1 cellular context compared by ENCODE assay signal in the genomic region with DNA sequence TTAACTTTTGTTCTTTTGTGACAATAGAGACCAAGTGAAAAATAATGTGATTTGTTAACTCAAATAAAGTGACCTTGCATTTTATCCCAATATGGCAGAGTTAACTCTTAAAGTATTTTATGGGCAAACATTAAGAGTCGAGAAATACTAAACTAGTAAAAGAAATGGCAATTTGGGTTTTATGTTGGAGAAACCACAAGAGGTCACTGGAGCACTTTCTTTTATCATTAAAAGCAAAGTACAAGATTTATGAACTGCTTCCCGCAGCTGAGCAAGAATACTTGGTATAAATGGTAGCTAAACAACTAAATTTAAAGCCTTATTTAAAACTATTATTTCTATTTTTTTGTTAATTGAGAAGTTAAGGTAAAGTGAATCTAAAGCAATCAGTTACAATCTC.
TF ChIP-seq lines count a peak whose summit lies in the region.

No MANE protein-coding gene starts in this region.

TF ChIP-seq in K562, 482 proteins besides CTCF, POLR2A, EP300 and RAD21:
- TF ChIP-seq ZNF354B (CRISPR knock-in tag; IDR thresholded peaks at IDR 0.05) (no peak), ETV1 (tag; conservative IDR thresholded peaks at IDR 0.05; ENCODE audit: low read depth) (no peak), PHF21A (IDR thresholded peaks at IDR 0.05; ENCODE audit: borderline replicate concordance, low read depth) (no peak), HMG20A (CRISPR knock-in tag; conservative IDR thresholded peaks at IDR 0.05) (no peak), ZNF232 (CRISPR knock-in tag; IDR thresholded peaks at IDR 0.05) (no peak), SMC3 (conservative IDR thresholded peaks at IDR 0.05; ENCODE audit: insufficient read depth, low read depth, low read length) (peak; percentile 51; the same call in 1 of the 2 replicates), CHD2 (IDR thresholded peaks at IDR 0.05; ENCODE audit: low read depth, low read length) (no peak), TSHZ1 (CRISPR knock-in tag; IDR thresholded peaks at IDR 0.05) (no peak)
- TF ChIP-seq, protein P1, sequence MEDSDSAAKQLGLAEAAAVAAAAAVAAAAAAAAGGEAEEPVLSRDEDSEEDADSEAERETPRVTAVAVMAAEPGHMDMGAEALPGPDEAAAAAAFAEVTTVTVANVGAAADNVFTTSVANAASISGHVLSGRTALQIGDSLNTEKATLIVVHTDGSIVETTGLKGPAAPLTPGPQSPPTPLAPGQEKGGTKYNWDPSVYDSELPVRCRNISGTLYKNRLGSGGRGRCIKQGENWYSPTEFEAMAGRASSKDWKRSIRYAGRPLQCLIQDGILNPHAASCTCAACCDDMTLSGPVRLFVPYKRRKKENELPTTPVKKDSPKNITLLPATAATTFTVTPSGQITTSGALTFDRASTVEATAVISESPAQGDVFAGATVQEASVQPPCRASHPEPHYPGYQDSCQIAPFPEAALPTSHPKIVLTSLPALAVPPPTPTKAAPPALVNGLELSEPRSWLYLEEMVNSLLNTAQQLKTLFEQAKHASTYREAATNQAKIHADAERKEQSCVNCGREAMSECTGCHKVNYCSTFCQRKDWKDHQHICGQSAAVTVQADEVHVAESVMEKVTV (CRISPR knock-in tag; IDR thresholded peaks at IDR 0.05) = peak; percentile 70
- TF ChIP-seq, protein P2, sequence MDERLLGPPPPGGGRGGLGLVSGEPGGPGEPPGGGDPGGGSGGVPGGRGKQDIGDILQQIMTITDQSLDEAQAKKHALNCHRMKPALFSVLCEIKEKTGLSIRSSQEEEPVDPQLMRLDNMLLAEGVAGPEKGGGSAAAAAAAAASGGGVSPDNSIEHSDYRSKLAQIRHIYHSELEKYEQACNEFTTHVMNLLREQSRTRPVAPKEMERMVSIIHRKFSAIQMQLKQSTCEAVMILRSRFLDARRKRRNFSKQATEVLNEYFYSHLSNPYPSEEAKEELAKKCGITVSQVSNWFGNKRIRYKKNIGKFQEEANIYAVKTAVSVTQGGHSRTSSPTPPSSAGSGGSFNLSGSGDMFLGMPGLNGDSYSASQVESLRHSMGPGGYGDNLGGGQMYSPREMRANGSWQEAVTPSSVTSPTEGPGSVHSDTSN (CRISPR knock-in tag; IDR thresholded peaks at IDR 0.05; ENCODE audit: low read depth) = no peak
- TF ChIP-seq, protein P2 (tag; conservative IDR thresholded peaks at IDR 0.05; ENCODE audit: low read depth) = peak; percentile 41; the same call in 1 of the 2 replicates
- TF ChIP-seq, protein P3, sequence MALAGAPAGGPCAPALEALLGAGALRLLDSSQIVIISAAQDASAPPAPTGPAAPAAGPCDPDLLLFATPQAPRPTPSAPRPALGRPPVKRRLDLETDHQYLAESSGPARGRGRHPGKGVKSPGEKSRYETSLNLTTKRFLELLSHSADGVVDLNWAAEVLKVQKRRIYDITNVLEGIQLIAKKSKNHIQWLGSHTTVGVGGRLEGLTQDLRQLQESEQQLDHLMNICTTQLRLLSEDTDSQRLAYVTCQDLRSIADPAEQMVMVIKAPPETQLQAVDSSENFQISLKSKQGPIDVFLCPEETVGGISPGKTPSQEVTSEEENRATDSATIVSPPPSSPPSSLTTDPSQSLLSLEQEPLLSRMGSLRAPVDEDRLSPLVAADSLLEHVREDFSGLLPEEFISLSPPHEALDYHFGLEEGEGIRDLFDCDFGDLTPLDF (CRISPR knock-in tag; IDR thresholded peaks at IDR 0.05) = no peak
TF ChIP-seq in K562: peak in this region for 3.
